Comparison of ENCODE assay signal across 1 cellular context in the genomic region with DNA sequence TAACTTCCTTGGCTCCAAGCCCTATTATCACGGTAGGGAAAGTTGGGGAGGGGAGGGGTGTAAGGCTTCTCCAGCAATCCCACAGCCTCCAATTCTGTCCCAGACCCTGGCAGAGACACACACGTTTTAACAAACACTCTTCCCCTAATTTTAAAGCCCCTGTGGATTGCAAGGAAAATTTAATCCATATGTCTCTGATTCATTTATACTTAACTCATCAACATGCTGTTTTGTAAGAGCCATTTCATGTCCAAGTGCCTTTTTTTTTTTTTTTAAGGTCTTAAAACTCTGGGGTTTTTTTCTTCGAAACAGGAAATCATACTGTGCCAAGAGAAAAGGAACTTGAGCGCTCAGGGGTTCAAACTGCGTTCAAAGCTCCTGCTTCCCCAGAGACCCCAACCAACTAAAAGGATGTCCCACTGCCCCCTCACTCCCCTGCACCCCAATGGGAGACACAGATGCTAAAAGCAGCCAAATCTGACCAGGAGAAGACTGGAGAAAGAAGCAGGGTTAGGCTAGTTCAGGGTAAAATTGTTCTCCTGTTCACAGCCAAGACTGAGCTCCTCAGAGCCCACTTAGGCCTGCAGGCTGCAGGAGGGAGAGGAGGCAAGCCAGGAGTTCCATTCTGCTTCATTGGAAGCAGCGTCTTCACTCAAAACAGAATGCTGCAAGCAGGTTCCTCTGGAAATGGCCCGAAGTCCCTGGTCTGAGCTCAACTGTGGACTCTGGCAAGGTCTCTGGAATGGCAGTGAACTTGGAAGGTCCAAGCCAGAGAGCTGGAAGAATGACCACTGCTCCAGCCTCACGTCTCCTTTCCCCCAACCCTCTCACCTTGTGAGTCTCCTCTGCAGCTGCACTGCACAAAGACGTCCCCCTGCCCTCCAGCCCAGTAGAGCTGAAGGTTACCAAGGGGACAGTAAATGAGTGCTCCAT.
TF ChIP-seq lines count a peak whose summit lies in the region.

No MANE protein-coding gene starts in this region.

TF ChIP-seq in H1, 55 proteins besides CTCF, POLR2A, EP300 and RAD21:
- TF ChIP-seq BACH1 (IDR thresholded peaks at IDR 0.05; ENCODE audit: low read length) (no peak), BRCA1 (IDR thresholded peaks at IDR 0.05; ENCODE audit: low read depth, low read length) (no peak), SUZ12 (IDR thresholded peaks at IDR 0.05; ENCODE audit: low read length) (no peak), SRF (IDR thresholded peaks at IDR 0.05; ENCODE audit: low read depth, low read length) (no peak), POLR2AphosphoS5 (IDR thresholded peaks at IDR 0.05; ENCODE audit: low read depth, low read length) (no peak), POU5F1 (IDR thresholded peaks at IDR 0.05; ENCODE audit: low read depth, low read length) (no peak), RBBP5 (IDR thresholded peaks at IDR 0.05; ENCODE audit: borderline replicate concordance, low read depth, low read length) (no peak), NANOG (IDR thresholded peaks at IDR 0.05; ENCODE audit: insufficient read depth, low read depth, low read length, poor library complexity, severe bottlenecking) (no peak), EZH2 (IDR thresholded peaks at IDR 0.05; ENCODE audit: low read depth, low read length, severe bottlenecking) (no peak), RFX5 (IDR thresholded peaks at IDR 0.05; ENCODE audit: borderline replicate concordance, low read depth, low read length) (no peak), TAF7 (optimal IDR thresholded peaks at IDR 0.05; ENCODE audit: borderline replicate concordance, low read depth, low read length) (no peak), CBX8 (IDR thresholded peaks at IDR 0.05; ENCODE audit: borderline replicate concordance, low read depth, low read length) (no peak), CHD2 (IDR thresholded peaks at IDR 0.05; ENCODE audit: low read length) (no peak), CEBPB (IDR thresholded peaks at IDR 0.05; ENCODE audit: low read depth, low read length) (no peak), EGR1 (IDR thresholded peaks at IDR 0.05; ENCODE audit: borderline replicate concordance, low read depth, low read length) (no peak), GABPA (IDR thresholded peaks at IDR 0.05; ENCODE audit: borderline replicate concordance, insufficient read depth, low read length) (no peak), TAF1 (IDR thresholded peaks at IDR 0.05; ENCODE audit: low read depth, low read length) (no peak)
- TF ChIP-seq, protein P1, sequence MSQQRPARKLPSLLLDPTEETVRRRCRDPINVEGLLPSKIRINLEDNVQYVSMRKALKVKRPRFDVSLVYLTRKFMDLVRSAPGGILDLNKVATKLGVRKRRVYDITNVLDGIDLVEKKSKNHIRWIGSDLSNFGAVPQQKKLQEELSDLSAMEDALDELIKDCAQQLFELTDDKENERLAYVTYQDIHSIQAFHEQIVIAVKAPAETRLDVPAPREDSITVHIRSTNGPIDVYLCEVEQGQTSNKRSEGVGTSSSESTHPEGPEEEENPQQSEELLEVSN (IDR thresholded peaks at IDR 0.05), result no peak
